8 cellular contexts compared by ENCODE assay signal in the genomic region with DNA sequence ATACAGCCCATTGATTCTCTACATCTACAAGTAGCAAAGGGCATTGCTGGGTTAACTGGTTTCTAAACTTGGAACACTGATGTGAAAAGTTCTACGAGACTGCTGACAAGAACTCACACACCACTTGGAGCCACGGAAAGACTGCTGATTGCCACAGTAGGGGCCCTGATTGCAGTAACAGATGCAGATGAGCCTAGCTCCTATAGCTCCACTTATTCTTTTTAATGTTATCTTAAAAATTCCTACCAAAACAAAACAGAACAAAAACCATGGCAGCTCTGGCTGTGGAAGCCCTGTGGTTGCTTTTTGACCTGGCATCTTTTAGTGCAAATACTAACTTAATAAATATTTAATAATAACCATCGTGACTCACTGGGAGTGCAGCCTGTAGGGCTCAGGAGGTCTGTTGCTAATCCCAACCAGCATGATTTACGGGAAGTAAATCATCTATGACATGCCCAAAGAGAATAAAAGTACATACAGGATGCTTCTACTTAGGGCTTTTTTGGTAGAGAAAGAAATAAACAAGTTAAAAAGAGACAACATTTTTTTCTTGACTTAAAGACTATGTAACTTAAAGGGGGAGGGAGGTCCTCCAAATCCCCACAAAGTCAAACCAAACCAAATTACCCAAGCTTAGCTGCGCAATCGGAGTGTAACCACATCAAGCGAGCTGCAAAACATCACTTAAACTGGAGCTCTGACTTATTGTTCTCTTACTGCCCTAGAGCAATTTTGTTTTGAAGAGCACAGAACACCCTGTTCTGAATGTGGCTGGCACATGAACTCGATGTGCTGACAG.
A peak's percentile ranks its signal among the peaks of the same experiment; 100 is the strongest.
DNase-seq lines count a peak whose midpoint lies in the region; ATAC-seq, FAIRE-seq and TF ChIP-seq lines count a peak whose summit lies in the region.

No MANE protein-coding gene starts in this region.

- no peak for TF ChIP-seq POLR2A in GM12891 (IDR thresholded peaks at IDR 0.05; ENCODE audit: low read depth, low read length)

- H3K4me3 ChIP-seq in retinal pigment epithelial cell (ENCODE audit: low read length) (peak overlapping the region; percentile 14), OCI-LY7 (ENCODE audit: low read depth, low read length, poor library complexity, severe bottlenecking) (no peak overlapping the region)

- intact Hi-C loops in left ventricle myocardium superior (cut with micrococcal nuclease): loop anchor here (5.0 kb wide), 1 partner anchor 126 kb away; no protein-coding TSS in a partner anchor
- intact Hi-C loops in OCI-LY7 (cut with micrococcal nuclease; ENCODE audit: unreplicated experiment): no loop called here

- H3K36me3 ChIP-seq in OCI-LY7 (ENCODE audit: insufficient read depth, low read length): peaks cover 55% of the 10 kb centered on the region

- H3K4me2 ChIP-seq in OCI-LY7 (ENCODE audit: low read length): no peak overlapping the region

- no peak overlapping the region for H2AFZ ChIP-seq in OCI-LY7 (ENCODE audit: low read length)

- peaks cover 5% of the 10 kb centered on the region; the same call in 1 of the 2 replicates for H4K20me1 ChIP-seq in OCI-LY7 (ENCODE audit: insufficient read depth, low read length)

- H3K9me3 ChIP-seq in OCI-LY7 (ENCODE audit: low read length): no peaks in the 10 kb centered on the region

- no peaks in the 10 kb centered on the region for H3K79me2 ChIP-seq in OCI-LY7 (ENCODE audit: insufficient read depth, low read depth, low read length)

- FAIRE-seq in GM12891 (lab: Jason Lieb, UNC): no peak

- peaks cover 6% of the 10 kb centered on the region for H3K4me1 ChIP-seq in OCI-LY7 (ENCODE audit: insufficient read depth, low read length, poor library complexity, severe bottlenecking)

- CTCF ChIA-PET in RWPE1 (lab: Yijun Ruan, JAX) (interaction anchor here (0.5 to 0.6 kb wide), 4 partner anchors 48 to 195 kb away, joined by 3 read pairs; partner anchors contain the start of gene CLPS), OCI-LY7 (lab: Charles Lee; ENCODE audit: unreplicated experiment) (no interaction called here)

- POLR2A ChIA-PET in RWPE1 (lab: Yijun Ruan, JAX; ENCODE audit: low non-redundant PET): no interaction called here
- POLR2A ChIA-PET in OCI-LY7 (lab: Charles Lee): interaction anchor here (0.6 to 2.0 kb wide), 8 partner anchors 10 to 852 kb away, joined by 3 to 8 read pairs (median 3); no protein-coding TSS in a partner anchor

- H3K27ac ChIP-seq in RWPE1: peak overlapping the region; percentile 61
- H3K27ac ChIP-seq in adipose tissue (ENCODE audit: low read depth, low read length): peak overlapping the region; percentile 51
- no peak overlapping the region for H3K27ac ChIP-seq in OCI-LY7 (ENCODE audit: low read depth, low read length, poor library complexity, severe bottlenecking)

- BruUV-seq in OCI-LY7 (replicated peaks; lab: Mats Ljungman, UMichigan): no TSS peak

- no peaks in the 10 kb centered on the region for H3K9me2 ChIP-seq in OCI-LY7 (ENCODE audit: insufficient read depth, low read length)

- TF ChIP-seq CTCF in RWPE1 (conservative IDR thresholded peaks at IDR 0.05; ENCODE audit: low read depth) (no peak), retinal pigment epithelial cell (conservative IDR thresholded peaks at IDR 0.05; ENCODE audit: low read depth, low read length) (no peak), OCI-LY7 (conservative IDR thresholded peaks at IDR 0.05; ENCODE audit: low read length) (no peak)

- ATAC-seq in left ventricle myocardium superior: peak; percentile 90
- ATAC-seq in HG02973 (IDR thresholded peaks at IDR 0.05; ENCODE audit: unreplicated experiment): no peak

- WGBS in adipose tissue, 3 donors: 2 to 33% (median 8%) methylated on average over 8 of the region's 8 CpGs

- DNase-seq in GM12891 (ENCODE audit: insufficient read length, low spot score) (peak; percentile 15), RWPE1 (ENCODE audit: low spot score) (peak; percentile 81), left ventricle myocardium superior (no peak), retinal pigment epithelial cell (ENCODE audit: low read depth) (peak; percentile 94), OCI-LY7 (ENCODE audit: low spot score) (no peak), SW 1271 (lab: John Stamatoyannopoulos, UW) (no peak)

TF ChIP-seq in GM12891, 5 proteins besides CTCF, POLR2A, EP300 and RAD21:
- TF ChIP-seq POLR2AphosphoS5 (IDR thresholded peaks at IDR 0.05; ENCODE audit: low read depth, low read length): no peak
- TF ChIP-seq PAX5 (IDR thresholded peaks at IDR 0.05; ENCODE audit: insufficient read depth, low read length, severe bottlenecking): no peak
- TF ChIP-seq SPI1 (IDR thresholded peaks at IDR 0.05; ENCODE audit: low read depth, low read length): no peak
- no peak for TF ChIP-seq TAF1 (IDR thresholded peaks at IDR 0.05; ENCODE audit: low read depth, low read length)
- no peak for TF ChIP-seq POU2F2 (IDR thresholded peaks at IDR 0.05; ENCODE audit: low read depth, low read length)

Comparison
In these comparisons a context has a peak if more than half of its experiments do, and no peak if none do; other contexts are left out.
1. DNase-seq: peak in GM12891 (single experiment), RWPE1 (single experiment) and retinal pigment epithelial cell (single experiment); none in left ventricle myocardium superior (single experiment), OCI-LY7 (single experiment) and SW 1271 (0 of 2).